In the genomic region with DNA sequence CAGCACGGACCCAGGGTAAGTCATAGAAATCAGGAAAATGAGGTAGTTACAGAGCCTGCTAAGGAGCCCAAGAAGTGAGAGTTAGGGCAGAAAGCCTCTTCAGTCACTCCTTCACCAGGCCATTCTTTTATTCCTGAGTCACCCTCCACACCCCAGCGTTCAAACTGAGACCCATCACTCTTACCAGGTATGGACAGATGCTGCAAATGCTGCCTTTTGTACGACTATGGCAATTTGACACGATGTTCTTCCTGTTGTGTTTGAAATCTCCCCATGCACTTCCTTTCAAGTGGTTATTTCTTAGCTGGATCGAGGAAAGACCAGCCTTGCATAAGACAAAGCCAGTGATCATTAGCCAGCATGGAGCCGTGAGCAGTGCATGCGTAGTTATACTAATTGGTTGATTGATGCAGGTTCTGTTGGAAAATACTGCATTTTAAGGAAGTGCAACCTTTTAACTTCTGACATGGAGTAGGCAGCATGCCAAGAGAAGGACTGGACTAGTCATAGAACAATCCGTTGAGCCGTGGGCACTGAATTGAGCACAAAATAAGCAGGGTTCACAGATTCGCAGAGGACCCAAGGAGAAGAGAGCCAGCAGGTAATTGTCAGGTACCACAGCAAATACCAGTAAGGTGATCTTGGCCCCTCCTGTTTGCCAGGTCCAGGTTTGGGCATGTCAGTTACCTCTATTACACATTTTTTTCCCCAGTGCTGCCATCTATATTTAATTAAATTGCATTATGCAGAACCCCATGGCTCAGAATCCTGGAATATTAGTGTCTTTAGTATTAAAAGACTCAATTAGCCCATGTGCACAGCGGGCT, we compare ENCODE assay signal across 1 cellular context.
TF ChIP-seq lines count a peak whose summit lies in the region.

No MANE protein-coding gene starts in this region.

TF ChIP-seq in K562, 482 proteins besides CTCF, POLR2A, EP300 and RAD21 (continued from another document):
- TF ChIP-seq SRSF9 (IDR thresholded peaks at IDR 0.05; ENCODE audit: borderline replicate concordance, low read depth, low read length) (no peak), ZNF408 (CRISPR knock-in tag; IDR thresholded peaks at IDR 0.05; ENCODE audit: low read depth) (no peak), BCOR (IDR thresholded peaks at IDR 0.05) (no peak), CTBP1 (IDR thresholded peaks at IDR 0.05; ENCODE audit: borderline replicate concordance) (no peak)
